Comparison of ENCODE assay signal across 23 cellular contexts in the genomic region with DNA sequence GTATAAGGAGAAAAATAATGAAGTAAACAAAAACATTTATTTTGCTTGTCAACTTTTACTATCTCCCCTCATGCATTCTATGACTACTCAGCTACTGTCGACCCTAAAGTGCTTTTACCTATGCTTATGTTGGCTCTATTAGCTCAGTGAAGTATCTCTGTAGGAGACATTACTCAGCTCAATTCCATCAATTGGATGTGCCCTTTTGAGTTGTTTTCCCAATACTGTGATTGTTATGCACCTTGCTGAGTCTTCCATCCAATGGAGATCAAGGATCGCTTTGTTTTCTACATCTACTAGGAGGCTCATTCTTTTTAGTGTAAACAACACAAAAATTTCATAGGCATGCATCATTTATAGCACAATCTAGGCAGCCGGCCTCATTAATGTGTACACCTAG.
"Had no signal": no experiment of that assay in that cellular context is flagged by ENCODE, and none has a peak within 500 bp of the region (broad histone marks: within the 10 kb centered on the region; RNA-seq: fewer than 3 reads in every experiment).

No MANE protein-coding gene starts in this region.

- H3K27ac ChIP-seq: PC-9, Peyer's patch, SJCRH30 had no signal

- H3K4me3 ChIP-seq: MG63, PC-9, Peyer's patch, SJCRH30 had no signal

- H3K36me3 ChIP-seq: MG63, Peyer's patch, SJCRH30 had no signal

- H3K4me2 ChIP-seq: PC-9 had no signal

- FAIRE-seq: HepG2 had no signal

- H3K9me3 ChIP-seq: MG63, Peyer's patch, SJCRH30 had no signal

- H3K4me1 ChIP-seq: Peyer's patch, SJCRH30 had no signal

- H2AFZ ChIP-seq: PC-9 had no signal

- DNase-seq: IMR-90, Karpas-422, KG1, MG63, NCI-H1092, NCI-H1105 treated with DMSO at 0.1 percent for 48 hours, NCI-H1417 treated with DMSO at 0.1 percent for 48 hours, NCI-H146, NCI-H1694 treated with DMSO at 0.1 percent for 48 hours, NCI-H1930, NCI-H2081, NCI-H2107, NCI-H2227 treated with DMSO at 0.1 percent for 48 hours, NCI-H526 treated with DMSO at 0.1 percent for 48 hours, NCI-H748 treated with DMSO at 0.1 percent for 48 hours, OCI-M1, PC-9, Peyer's patch, SHP77 treated with DMSO at 0.1 percent for 48 hours, SJCRH30 had no signal

- H3K27me3 ChIP-seq: MG63, Peyer's patch, SJCRH30 had no signal

- ATAC-seq: HepG2, Right ventricle myocardium inferior, SK-N-SH treated with all-trans-retinoic acid at 6 μM for 48 hours had no signal
